ENCODE assay signal across 8 cellular contexts in the genomic region with DNA sequence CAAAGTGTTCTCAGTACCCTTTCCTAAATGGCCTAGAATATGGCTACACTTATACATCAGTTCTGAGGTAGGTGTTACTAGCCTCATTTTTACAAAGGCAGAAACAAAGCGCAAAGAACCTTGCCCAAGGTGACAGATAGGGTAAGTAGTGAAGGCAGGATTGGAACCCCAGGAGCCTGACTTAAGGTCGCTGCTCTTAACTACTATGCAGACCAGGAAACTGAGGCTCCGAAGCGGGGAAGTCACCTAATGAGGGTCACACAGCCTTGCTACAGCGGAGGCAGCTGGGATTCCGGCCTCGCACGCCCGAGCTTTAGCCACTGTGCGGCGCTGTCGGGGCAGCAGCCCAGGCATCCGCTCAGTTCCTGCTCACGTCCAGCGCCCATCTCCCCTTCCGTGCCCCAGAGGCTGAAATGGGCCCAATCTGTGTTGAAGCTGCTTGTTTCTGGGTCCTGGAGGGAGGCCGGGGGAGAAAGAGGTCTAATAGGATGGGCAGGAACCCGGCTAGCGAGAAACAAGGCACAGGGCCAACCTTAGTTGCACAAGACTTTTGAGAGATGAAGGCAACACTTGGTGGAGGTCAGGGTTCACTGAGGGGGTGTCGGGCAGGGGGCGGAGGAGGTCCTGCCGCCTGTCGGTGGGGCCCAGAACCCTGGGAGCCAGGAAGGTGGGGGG. TPM values are rescaled to one million over a fixed set of nuclear protein-coding genes. Genes with fewer than 3 reads are reported as not detected.
DNase-seq lines count a peak whose midpoint lies in the region; ATAC-seq, FAIRE-seq and TF ChIP-seq lines count a peak whose summit lies in the region.

No MANE protein-coding gene starts in this region.

- 6% methylated on average over 16 of the region's 23 CpGs for WGBS in A549 (ENCODE audit: missing lambda C conversion rate)
- WGBS in liver, result 5% methylated on average over 23 of the region's 23 CpGs

- H3K4me1 ChIP-seq in A549, result peaks cover 12% of the 10 kb centered on the region; the same call in 1 of the 3 replicates
- H3K4me1 ChIP-seq in liver (ENCODE audit: control insufficient read depth in 4 of 4, insufficient read depth in 4 of 4, low read length in 3 of 4), result peaks cover 10 to 30% (median 22%) of the 10 kb centered on the region in 4 donors

- peak; percentile 74 to 81 for DNase-seq in A549 (ENCODE audit: low read depth in 1 of 2, low spot score in 1 of 2)
- DNase-seq in NCI-H2227 (lab: John Stamatoyannopoulos, UW; ENCODE audit: unreplicated experiment), result peak; percentile 86
- DNase-seq in activated CD4-positive, CD25-positive, alpha-beta regulatory T cell (lab: John Stamatoyannopoulos, UW), result peak; percentile 51 to 68 (median 57)
- peak; percentile 88 for DNase-seq in choroid plexus epithelial cell (ENCODE audit: low read depth)
- DNase-seq in stimulated activated CD4-positive, alpha-beta T cell treated with anti-CD3 and anti-CD28 coated beads, Interleukin-4, amount 100 ng/mL, for 48 hours (ENCODE audit: low read depth in 2 of 2), result peak; percentile 75 to 76

- H3K27me3 ChIP-seq in liver (ENCODE audit: control insufficient read depth in 4 of 4, insufficient read depth in 4 of 4, low read length in 3 of 4), result peaks cover 0 to 2% (median 0%) of the 10 kb centered on the region in 4 donors

- TF ChIP-seq CTCF in A549 (IDR thresholded peaks at IDR 0.05) (peak; percentile 81), choroid plexus epithelial cell (conservative IDR thresholded peaks at IDR 0.05; ENCODE audit: low read depth, low read length) (peak; percentile 99), liver (IDR thresholded peaks at IDR 0.05; ENCODE audit: low read depth, low read length, missing input control) (peak; percentile 75)

- FAIRE-seq in A549 (lab: Jason Lieb, UNC), result no peak

- H3K36me3 ChIP-seq in liver (ENCODE audit: control insufficient read depth in 4 of 4, insufficient read depth in 3 of 4, low read depth in 1 of 4, low read length in 3 of 4), result no peaks in the 10 kb centered on the region

- H3K9ac ChIP-seq in liver (ENCODE audit: low read depth in 1 of 2, low read length in 2 of 2), result no peak overlapping the region

- no peaks in the 10 kb centered on the region for H3K9me3 ChIP-seq in A549
- no peaks in the 10 kb centered on the region for H3K9me3 ChIP-seq in liver (ENCODE audit: control insufficient read depth in 4 of 4, low read length in 3 of 4)

- no peak for TF ChIP-seq EP300 in A549 (IDR thresholded peaks at IDR 0.05)

- H3K4me3 ChIP-seq in A549 (peak overlapping the region; percentile 96), choroid plexus epithelial cell (ENCODE audit: low read depth, low read length) (peak overlapping the region; percentile 86), liver (ENCODE audit: low read depth in 1 of 3, low read length in 3 of 3) (peak overlapping the region; percentile 56 to 65 (median 61))

- TF ChIP-seq POLR2A in A549 (IDR thresholded peaks at IDR 0.05; ENCODE audit: low read length), result no peak

- peak overlapping the region; percentile 95 to 99 for H3K27ac ChIP-seq in A549
- H3K27ac ChIP-seq in liver (ENCODE audit: low read depth in 1 of 2, low read length in 2 of 2), result peak overlapping the region; percentile 64 to 81

- peak; percentile 61 to 65 for TF ChIP-seq RAD21 in A549 (conservative IDR thresholded peaks at IDR 0.05 in 1 of 2, IDR thresholded peaks at IDR 0.05 in 1 of 2)
- TF ChIP-seq RAD21 in liver (IDR thresholded peaks at IDR 0.05), result peak; percentile 69 to 79

- peak overlapping the region; percentile 78 for H3K4me2 ChIP-seq in A549

- POLR2A ChIA-PET in A549 (lab: Yijun Ruan, JAX), result interaction anchor here (1.8 kb wide), 1 partner anchor 133 kb away, joined by 5 read pairs; no protein-coding TSS in a partner anchor

- ATAC-seq in A549, result peak; percentile 61 to 77
- peak; percentile 35 for ATAC-seq in GM18508 (IDR thresholded peaks at IDR 0.05; ENCODE audit: insufficient read depth, unreplicated experiment)
- peak; percentile 43 for ATAC-seq in HG03064 (IDR thresholded peaks at IDR 0.05; ENCODE audit: low read depth, unreplicated experiment)

- CTCF ChIA-PET in A549 (lab: Yijun Ruan, JAX), result interaction anchor here (0.6 to 12.6 kb wide), 32 partner anchors 8 to 301 kb away, joined by 3 to 313 read pairs (median 4); no protein-coding TSS in a partner anchor

TF ChIP-seq in A549, 52 proteins besides CTCF, POLR2A, EP300 and RAD21 (continues in another document):
- TF ChIP-seq HEYL (CRISPR knock-in tag; IDR thresholded peaks at IDR 0.05) (no peak), HMGXB4 (CRISPR knock-in tag; IDR thresholded peaks at IDR 0.05; ENCODE audit: borderline replicate concordance) (no peak), EHMT2 (IDR thresholded peaks at IDR 0.05; ENCODE audit: low read depth) (no peak), RNF2 (IDR thresholded peaks at IDR 0.05; ENCODE audit: borderline replicate concordance, low read depth) (no peak), FOSB (CRISPR knock-in tag; IDR thresholded peaks at IDR 0.05) (no peak)
- TF ChIP-seq, protein P1, sequence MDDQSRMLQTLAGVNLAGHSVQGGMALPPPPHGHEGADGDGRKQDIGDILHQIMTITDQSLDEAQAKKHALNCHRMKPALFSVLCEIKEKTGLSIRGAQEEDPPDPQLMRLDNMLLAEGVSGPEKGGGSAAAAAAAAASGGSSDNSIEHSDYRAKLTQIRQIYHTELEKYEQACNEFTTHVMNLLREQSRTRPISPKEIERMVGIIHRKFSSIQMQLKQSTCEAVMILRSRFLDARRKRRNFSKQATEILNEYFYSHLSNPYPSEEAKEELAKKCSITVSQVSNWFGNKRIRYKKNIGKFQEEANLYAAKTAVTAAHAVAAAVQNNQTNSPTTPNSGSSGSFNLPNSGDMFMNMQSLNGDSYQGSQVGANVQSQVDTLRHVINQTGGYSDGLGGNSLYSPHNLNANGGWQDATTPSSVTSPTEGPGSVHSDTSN (IDR thresholded peaks at IDR 0.05), result no peak

TF ChIP-seq in liver, 16 proteins besides CTCF, POLR2A, EP300 and RAD21:
- TF ChIP-seq HNF4A (conservative IDR thresholded peaks at IDR 0.05) (peak; percentile 31 to 47), FOXA1 (IDR thresholded peaks at IDR 0.05) (no peak), YY1 (IDR thresholded peaks at IDR 0.05) (peak; percentile 25), RXRA (IDR thresholded peaks at IDR 0.05) (peak; percentile 33 to 37), HNF4G (IDR thresholded peaks at IDR 0.05) (no peak), TAF1 (conservative IDR thresholded peaks at IDR 0.05) (no peak)

RNA-seq across cellular contexts. Expression of gene FOXD2, which starts 1.4 kb away (rescaled TPM):
- polyA plus RNA-seq in A549 (2011; rRNA removed) (0.12 and 0.13 TPM in 2 replicates), A549 (2017; fragmentation: RNase III; extraction: RNeasy Plus Mini Kit Qiagen cat#74134 plus additional on column Dnase treatment) (0.22 to 0.50 TPM (median 0.35 TPM) in 3 replicates), liver (under 1 TPM in 1 of 2 donors, not detected in 1; 0.17 TPM)
- polyA plus RNA-seq in A549 (2012; cell fraction: cytosol; rRNA removed), result 0.17 and 0.25 TPM in 2 replicates
- polyA plus RNA-seq in A549 (2012; cell fraction: nucleus; rRNA removed), result 0.24 and 0.38 TPM in 2 replicates
- 0.17 and 0.24 TPM in 2 replicates for polyA minus RNA-seq in A549 (2011; rRNA and poly(A)+ RNA removed)
- under 1 TPM; 0.05 to 0.08 TPM for total RNA-seq in liver

RNA-seq across cellular contexts. Expression of gene FOXE3, which starts 20.4 kb away (rescaled TPM):
- polyA plus RNA-seq in A549 (2011; rRNA removed) (not detected in 2 replicates), A549 (2017; fragmentation: RNase III; extraction: RNeasy Plus Mini Kit Qiagen cat#74134 plus additional on column Dnase treatment) (0.04 to 0.09 TPM (median 0.08 TPM) in 3 replicates), liver (not detected)
- polyA plus RNA-seq in A549 (2012; cell fraction: cytosol; rRNA removed), result 0.05 TPM in 1 of 2 replicates, not detected in the other
- 0.16 and 0.29 TPM in 2 replicates for polyA plus RNA-seq in A549 (2012; cell fraction: nucleus; rRNA removed)
- polyA minus RNA-seq in A549 (2011; rRNA and poly(A)+ RNA removed), result 0.10 TPM in 1 of 2 replicates, not detected in the other
- total RNA-seq in liver, result not detected

Comparison
In these comparisons a context has a peak if more than half of its experiments do, and no peak if none do; other contexts are left out.
1. Peak in every context shown above with its lines: DNase-seq, ATAC-seq, H3K4me3 ChIP-seq and H3K27ac ChIP-seq.